ENCODE assay signal across 8 cellular contexts in the genomic region with DNA sequence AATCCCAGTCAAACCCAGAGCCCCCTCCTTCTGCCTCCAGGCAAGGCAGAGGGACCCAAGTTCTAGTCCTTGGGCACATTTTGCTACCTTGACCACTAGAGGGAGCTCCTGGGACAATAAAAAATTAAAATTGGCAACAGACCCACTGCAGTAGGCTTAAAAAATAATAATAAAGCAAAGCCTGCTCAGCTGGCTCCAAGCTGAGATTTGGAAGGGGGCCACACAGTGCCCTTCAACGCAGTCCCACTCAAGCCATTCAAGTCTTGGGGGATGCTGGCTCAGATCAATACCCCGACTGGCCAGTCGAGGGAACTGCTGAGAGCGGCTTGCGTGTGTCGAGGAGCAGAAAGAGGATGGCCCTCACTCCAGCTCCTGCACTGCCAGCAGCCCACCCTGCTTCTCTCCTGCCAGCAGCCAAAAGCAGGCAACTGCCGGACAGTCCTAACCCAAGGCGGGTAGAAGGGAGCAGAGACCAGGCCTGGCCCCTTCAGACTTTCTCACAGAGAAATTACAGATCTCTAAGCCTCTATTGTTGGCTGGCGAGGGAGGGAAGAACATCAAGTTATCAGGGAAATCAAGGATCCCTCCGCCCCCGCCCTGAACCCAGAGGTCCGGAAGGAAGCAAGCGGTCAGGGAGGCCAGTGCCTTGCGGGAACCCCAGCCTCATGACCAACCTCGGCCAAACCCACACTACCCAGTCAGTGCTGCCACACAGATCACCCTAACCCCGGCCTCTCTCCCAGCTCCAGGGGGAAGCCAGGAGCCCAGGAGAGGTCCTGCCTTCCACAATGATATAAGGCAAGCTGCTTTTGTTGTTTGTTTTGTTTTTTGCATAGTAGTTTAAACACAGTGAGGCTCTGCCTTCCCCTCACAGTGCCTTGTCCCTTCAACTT. TPM values are rescaled to one million over a fixed set of nuclear protein-coding genes. Genes with fewer than 3 reads are reported as not detected.
A peak's percentile ranks its signal among the peaks of the same experiment; 100 is the strongest.
DNase-seq lines count a peak whose midpoint lies in the region; ATAC-seq and TF ChIP-seq lines count a peak whose summit lies in the region.

No MANE protein-coding gene starts in this region.

- H3K36me3 ChIP-seq in upper lobe of left lung, result peaks cover 2 to 46% (median 23%) of the 10 kb centered on the region in 4 donors

- no peak for TF ChIP-seq EP300 in upper lobe of left lung (IDR thresholded peaks at IDR 0.05)

- H3K4me1 ChIP-seq in upper lobe of left lung, result peaks cover 23 to 32% (median 31%) of the 10 kb centered on the region in 4 donors

- DNase-seq in CD1c-positive myeloid dendritic cell (ENCODE audit: extremely low spot score) (peak; percentile 79), HL-60 (ENCODE audit: low read depth in 1 of 2, low spot score in 1 of 2) (peak in 1 of 2 experiments; percentile 67), RKO (ENCODE audit: low spot score) (peak; percentile 57), fibroblast of the conjunctiva (ENCODE audit: low read depth) (peak; percentile 43), nucleus accumbens (lab: John Stamatoyannopoulos, UW) (peak in 53 of 56 donors; percentile 13 to 82 (median 58)), upper lobe of left lung (peak; percentile 36 to 58)
- peak; percentile 24 for DNase-seq in activated T-helper 9 cell treated with anti-CD3 and anti-CD28 coated beads, Interleukin-2, amount 50 U/mL, for 16 hours (ENCODE audit: low read depth)

- H3K27ac ChIP-seq in HL-60 (replicated peaks), result peak overlapping the region; percentile 83
- peak overlapping the region; percentile 61 to 91 (median 76) for H3K27ac ChIP-seq in upper lobe of left lung

- H3K27me3 ChIP-seq in HL-60 (ENCODE audit: insufficient read depth, poor library complexity, severe bottlenecking) (no peaks in the 10 kb centered on the region), upper lobe of left lung (no peaks in the 10 kb centered on the region)

- TF ChIP-seq POLR2A in upper lobe of left lung (IDR thresholded peaks at IDR 0.05), result no peak
- TF ChIP-seq POLR2A in GM18505 (IDR thresholded peaks at IDR 0.05; ENCODE audit: borderline replicate concordance, extremely low read depth, insufficient read depth, insufficient read length), result no peak

- H3K4me3 ChIP-seq in HL-60 (replicated peaks; ENCODE audit: insufficient read depth, low read length) (no peak overlapping the region), upper lobe of left lung (peak overlapping the region in 1 of 4 donors; percentile 15)

- H3K9me3 ChIP-seq in upper lobe of left lung, result no peaks in the 10 kb centered on the region

- TF ChIP-seq CTCF in HL-60 (IDR thresholded peaks at IDR 0.05; ENCODE audit: insufficient read depth, low read length), result peak; percentile 25
- TF ChIP-seq CTCF in upper lobe of left lung (IDR thresholded peaks at IDR 0.05), result peak; percentile 70 to 90 (median 80)

- 44 to 45% methylated on average over 12 to 14 of the region's 16 CpGs for WGBS in upper lobe of left lung, 2 donors

- ATAC-seq in upper lobe of left lung (ENCODE audit: low FRiP score in 2 of 2), result peak; percentile 23 to 36
- no peak for ATAC-seq in GM18505 (IDR thresholded peaks at IDR 0.05; ENCODE audit: unreplicated experiment)

RNA-seq across cellular contexts. Expression of a gene that starts 4.9 kb away (rescaled TPM):
- total RNA-seq in upper lobe of left lung, result 10 to 100 TPM in 5 of 6 donors, 1 to 10 TPM in 1; 5.7 to 13.4 (median 11.5) TPM

RNA-seq across cellular contexts. Expression of a gene that starts 47.8 kb away (rescaled TPM):
- total RNA-seq in upper lobe of left lung, result not detected

RNA-seq across cellular contexts. Expression of a gene that starts 49.2 kb away (rescaled TPM):
- 10 to 100 TPM in 3 of 6 donors, 1 to 10 TPM in 3; 9.2 to 19.3 (median 11.0) TPM for total RNA-seq in upper lobe of left lung
